9 cellular contexts compared by ENCODE assay signal in genomic region chr20:51023617-51024155, GRCh38. TPM values are rescaled to one million over a fixed set of nuclear protein-coding genes. Genes with fewer than 3 reads are reported as not detected.
A peak's percentile ranks its signal among the peaks of the same experiment; 100 is the strongest.
DNase-seq lines count a peak whose midpoint lies in the region; ATAC-seq, FAIRE-seq and TF ChIP-seq lines count a peak whose summit lies in the region.
"Had no signal": no experiment of that assay in that cellular context is flagged by ENCODE, and none has a peak within 500 bp of the region (broad histone marks: within the 10 kb centered on the region; RNA-seq: fewer than 3 reads in every experiment).

No MANE protein-coding gene starts in this region.

- no peaks in the 10 kb centered on the region for H3K9me3 Mint-ChIP-seq in stimulated activated naive CD8-positive, alpha-beta T cell treated with anti-CD3 and anti-CD28 coated beads, Interleukin-15, Interleukin-2, amounts not matched to agents 100 ng/mL and 50 ng/mL, for 24 hours
- peaks cover 0 to 2% (median 0%) of the 10 kb centered on the region in 7 donors for H3K9me3 Mint-ChIP-seq in naive B cell

- H3K27me3 ChIP-seq in bronchial epithelial cell (ENCODE audit: control insufficient read depth, insufficient read depth, low read length): peaks cover 26% of the 10 kb centered on the region

- no peak for DNase-seq in stimulated activated naive CD8-positive, alpha-beta T cell treated with anti-CD3 and anti-CD28 coated beads, Interleukin-15, Interleukin-2, amounts not matched to agents 100 U/mL and 50 U/mL, for 24 hours
- DNase-seq in bronchial epithelial cell (ENCODE audit: low read depth): no peak
- DNase-seq in naive B cell: no peak
- DNase-seq in Ammon's horn (ENCODE audit: low spot score): no peak
- no peak for DNase-seq in GM03348 (ENCODE audit: low spot score)
- no peak for DNase-seq in NCI-H226

- peaks cover 82% of the 10 kb centered on the region for H3K27me3 Mint-ChIP-seq in stimulated activated naive CD8-positive, alpha-beta T cell treated with anti-CD3 and anti-CD28 coated beads, Interleukin-15, Interleukin-2, amounts not matched to agents 100 ng/mL and 50 ng/mL, for 24 hours
- peaks cover 13 to 73% (median 64%) of the 10 kb centered on the region in 3 donors for H3K27me3 Mint-ChIP-seq in naive B cell

- FAIRE-seq in bronchial epithelial cell (lab: Jason Lieb, UNC): no peak

- H3K4me3 Mint-ChIP-seq in stimulated activated naive CD8-positive, alpha-beta T cell treated with anti-CD3 and anti-CD28 coated beads, Interleukin-15, Interleukin-2, amounts not matched to agents 100 ng/mL and 50 ng/mL, for 24 hours: peak overlapping the region; percentile 66
- peak overlapping the region; percentile 66 to 97 (median 90) for H3K4me3 Mint-ChIP-seq in naive B cell

- H3K4me1 Mint-ChIP-seq in stimulated activated naive CD8-positive, alpha-beta T cell treated with anti-CD3 and anti-CD28 coated beads, Interleukin-15, Interleukin-2, amounts not matched to agents 100 ng/mL and 50 ng/mL, for 24 hours (ENCODE audit: low read depth): peaks cover 6% of the 10 kb centered on the region
- peaks cover 21 to 63% (median 31%) of the 10 kb centered on the region in 3 donors for H3K4me1 Mint-ChIP-seq in naive B cell

- H3K4me3 ChIP-seq in bronchial epithelial cell (ENCODE audit: low read depth, low read length): peak overlapping the region; percentile 69

- no peaks in the 10 kb centered on the region for H3K36me3 ChIP-seq in bronchial epithelial cell (ENCODE audit: control insufficient read depth, insufficient read depth, low read length)
- H3K36me3 ChIP-seq: WERI-Rb-1 had no signal

- H3K27ac Mint-ChIP-seq in stimulated activated naive CD8-positive, alpha-beta T cell treated with anti-CD3 and anti-CD28 coated beads, Interleukin-15, Interleukin-2, amounts not matched to agents 100 ng/mL and 50 ng/mL, for 24 hours: no peak overlapping the region
- peak overlapping the region in 4 of 6 donors; percentile 32 to 86 (median 65) for H3K27ac Mint-ChIP-seq in naive B cell

- no peaks in the 10 kb centered on the region for H3K36me3 Mint-ChIP-seq in stimulated activated naive CD8-positive, alpha-beta T cell treated with anti-CD3 and anti-CD28 coated beads, Interleukin-15, Interleukin-2, amounts not matched to agents 100 ng/mL and 50 ng/mL, for 24 hours (ENCODE audit: low read depth)
- H3K36me3 Mint-ChIP-seq in naive B cell: peaks cover 0 to 5% of the 10 kb centered on the region in 2 donors

- TF ChIP-seq CTCF in bronchial epithelial cell (IDR thresholded peaks at IDR 0.05; ENCODE audit: insufficient read depth, low read length, severe bottlenecking): no peak

- no peak for ATAC-seq in stimulated activated naive CD8-positive, alpha-beta T cell treated with anti-CD3 and anti-CD28 coated beads, Interleukin-15, Interleukin-2, amounts not matched to agents 100 U/mL and 50 U/mL, for 24 hours
- no peak for ATAC-seq in naive B cell (ENCODE audit: low read depth in 2 of 2)
- ATAC-seq in GM18519 (IDR thresholded peaks at IDR 0.05; ENCODE audit: low FRiP score, unreplicated experiment): no peak

RNA-seq across cellular contexts. Expression of gene KCNG1, which starts 0.8 kb away (rescaled TPM):
- total RNA-seq in bronchial epithelial cell: 90.6 and 91.1 TPM in 2 replicates
- polyA plus RNA-seq in naive B cell (ENCODE audit: low read depth in 6 of 6): 100 to 1,000 TPM in 4 of 6 donors, 10 to 100 TPM in 2; 32.3 to 184 (median 107) TPM
